8 cellular contexts compared by ENCODE assay signal in the genomic region with DNA sequence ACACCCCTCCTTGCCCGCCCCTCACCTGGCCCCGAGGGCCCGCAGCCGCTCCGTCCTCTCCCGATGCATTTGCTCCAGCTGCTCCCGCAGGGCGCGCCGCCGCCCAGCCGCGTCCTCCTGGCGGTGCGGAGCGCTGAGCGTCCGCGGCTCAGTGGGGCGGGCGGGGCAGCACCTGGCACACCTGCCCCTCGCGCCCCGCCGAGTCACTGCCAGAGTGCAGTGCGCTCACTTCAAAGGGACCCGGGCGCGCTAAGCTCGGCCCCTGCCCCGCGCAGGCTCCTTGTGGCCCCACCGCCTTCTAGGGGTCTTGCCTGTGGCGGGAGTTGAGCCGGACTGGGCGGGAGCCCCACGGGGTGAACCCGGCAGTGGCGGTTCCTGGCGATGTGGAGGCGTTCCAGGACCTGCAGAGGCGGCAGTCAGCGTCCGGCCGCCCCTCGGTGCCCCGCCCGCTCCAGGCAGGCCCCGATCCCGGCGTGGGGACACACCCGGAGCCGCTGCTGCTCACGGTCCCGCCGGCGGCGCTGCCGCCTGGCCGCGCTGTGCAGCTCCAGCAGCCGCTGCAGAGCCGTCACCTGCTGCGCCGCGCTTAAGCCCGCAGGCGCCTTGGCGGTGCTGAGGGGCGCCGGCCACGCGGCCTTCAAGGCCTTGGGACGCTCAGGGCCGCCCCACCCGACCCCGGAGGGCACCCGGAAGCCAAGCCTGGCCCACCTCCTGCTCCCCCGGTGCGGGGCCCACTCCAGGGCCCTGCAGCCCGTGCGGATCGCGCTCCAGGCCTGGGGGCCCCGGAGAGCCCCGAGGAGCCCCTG. TPM values are rescaled to one million over a fixed set of nuclear protein-coding genes. Genes with fewer than 3 reads are reported as not detected.
A peak's percentile ranks its signal among the peaks of the same experiment; 100 is the strongest.
DNase-seq lines count a peak whose midpoint lies in the region; ATAC-seq and TF ChIP-seq lines count a peak whose summit lies in the region.

No MANE protein-coding gene starts in this region.

- H3K4me1 ChIP-seq in KMS-11 (ENCODE audit: low read depth, poor library complexity, severe bottlenecking) (peaks cover 8% of the 10 kb centered on the region), mesodermal cell (ENCODE audit: control insufficient read depth, insufficient read depth, low read length, poor library complexity, severe bottlenecking) (peaks cover 8% of the 10 kb centered on the region)
- H3K4me1 ChIP-seq in effector memory CD4-positive, alpha-beta T cell (ENCODE audit: control insufficient read depth, insufficient read depth, low read length, poor library complexity, severe bottlenecking) = peaks cover 5% of the 10 kb centered on the region

- intact Hi-C loops in activated CD4-positive, alpha-beta T cell treated with anti-CD3 and anti-CD28 coated beads, Interleukin-2, amount 10 ng/mL, durations not matched to agents 24 days and 14 days (cut with micrococcal nuclease) = no loop called here

- no peak overlapping the region for H3K27ac ChIP-seq in KMS-11
- H3K27ac ChIP-seq in effector memory CD4-positive, alpha-beta T cell (ENCODE audit: insufficient read depth, low read length, poor library complexity, severe bottlenecking) = no peak overlapping the region
- no peak overlapping the region for H3K27ac ChIP-seq in mesodermal cell (ENCODE audit: low read depth, low read length, severe bottlenecking)

- 1% methylated on average over 76 to 79 of the region's 86 CpGs for WGBS in mesodermal cell (ENCODE audit: insufficient coverage in 2 of 2), 2 experiments

- peak overlapping the region; percentile 18; the same call in 1 of the 2 replicates for H3K4me2 ChIP-seq in KMS-11

- no peak overlapping the region for H3K9ac ChIP-seq in KMS-11

- peak; percentile 83 for ATAC-seq in GM19463 (IDR thresholded peaks at IDR 0.05; ENCODE audit: unreplicated experiment)
- no peak for ATAC-seq in GM18520 (IDR thresholded peaks at IDR 0.05; ENCODE audit: unreplicated experiment)

- no peaks in the 10 kb centered on the region for H3K9me3 Mint-ChIP-seq in activated CD4-positive, alpha-beta T cell treated with anti-CD3 and anti-CD28 coated beads, Interleukin-2, amount 10 ng/mL, durations not matched to agents 24 days and 14 days

- H3K79me2 ChIP-seq in KMS-11 (ENCODE audit: insufficient read depth, low read depth) = peaks cover 11% of the 10 kb centered on the region; the same call in 1 of the 2 replicates

- H3K9me3 ChIP-seq in effector memory CD4-positive, alpha-beta T cell (ENCODE audit: control insufficient read depth, low read length) = no peaks in the 10 kb centered on the region
- no peaks in the 10 kb centered on the region for H3K9me3 ChIP-seq in mesodermal cell (ENCODE audit: control insufficient read depth, low read length)

- peaks cover 13% of the 10 kb centered on the region for H3K4me1 Mint-ChIP-seq in activated CD4-positive, alpha-beta T cell treated with anti-CD3 and anti-CD28 coated beads, Interleukin-2, amount 10 ng/mL, durations not matched to agents 24 days and 14 days

- H3K27ac Mint-ChIP-seq in activated CD4-positive, alpha-beta T cell treated with anti-CD3 and anti-CD28 coated beads, Interleukin-2, amount 10 ng/mL, durations not matched to agents 24 days and 14 days = no peak overlapping the region

- peak; percentile 91 for DNase-seq in COLO668 (lab: John Stamatoyannopoulos, UW; ENCODE audit: unreplicated experiment)
- DNase-seq in activated CD4-positive, alpha-beta T cell treated with anti-CD3 and anti-CD28 coated beads, Interleukin-2, amount 10 ng/mL, durations not matched to agents 24 days and 14 days = peak; percentile 87
- DNase-seq in effector memory CD4-positive, alpha-beta T cell = peak in 2 of 3 donors; percentile 9 to 25
- DNase-seq in stimulated activated naive CD4-positive, alpha-beta T cell treated with Interleukin-2 at 50 U/mL for 16 hours (lab: John Stamatoyannopoulos, UW) = peak; percentile 28

- TF ChIP-seq CTCF in KMS-11 (conservative IDR thresholded peaks at IDR 0.05; ENCODE audit: low read depth, low read length) = no peak

- no peak overlapping the region for H3K4me3 ChIP-seq in KMS-11 (IDR thresholded peaks at IDR 0.05; ENCODE audit: insufficient read depth, low read depth, low read length)
- H3K4me3 ChIP-seq in effector memory CD4-positive, alpha-beta T cell (ENCODE audit: insufficient read depth, low read depth, low read length, poor library complexity, severe bottlenecking) = peak overlapping the region; percentile 74
- H3K4me3 ChIP-seq in mesodermal cell (ENCODE audit: extremely low read depth, insufficient read depth, low read length, poor library complexity, severe bottlenecking) = peak overlapping the region; percentile 39

- H3K36me3 Mint-ChIP-seq in activated CD4-positive, alpha-beta T cell treated with anti-CD3 and anti-CD28 coated beads, Interleukin-2, amount 10 ng/mL, durations not matched to agents 24 days and 14 days (ENCODE audit: low read depth) = peaks cover 22% of the 10 kb centered on the region

- peak overlapping the region; percentile 10; the same call in 1 of the 2 replicates for H2AFZ ChIP-seq in KMS-11 (ENCODE audit: low read depth)

- no peaks in the 10 kb centered on the region; the same call in 1 of the 2 replicates for H3K27me3 ChIP-seq in KMS-11 (ENCODE audit: insufficient read depth, low read depth)
- no peaks in the 10 kb centered on the region for H3K27me3 ChIP-seq in effector memory CD4-positive, alpha-beta T cell (replicated peaks; ENCODE audit: control insufficient read depth, insufficient read depth, low read length, poor library complexity, severe bottlenecking)

- H3K36me3 ChIP-seq in KMS-11 (ENCODE audit: insufficient read depth) = no peaks in the 10 kb centered on the region
- H3K36me3 ChIP-seq in effector memory CD4-positive, alpha-beta T cell (ENCODE audit: control insufficient read depth, insufficient read depth, low read length) = peaks cover 10% of the 10 kb centered on the region
- H3K36me3 ChIP-seq in mesodermal cell (ENCODE audit: control insufficient read depth, insufficient read depth, low read length) = peaks cover 19% of the 10 kb centered on the region

- H3K4me3 Mint-ChIP-seq in activated CD4-positive, alpha-beta T cell treated with anti-CD3 and anti-CD28 coated beads, Interleukin-2, amount 10 ng/mL, durations not matched to agents 24 days and 14 days = peak overlapping the region; percentile 52

- no peaks in the 10 kb centered on the region for H4K20me1 ChIP-seq in KMS-11 (ENCODE audit: insufficient read depth)

- H3K27me3 Mint-ChIP-seq in activated CD4-positive, alpha-beta T cell treated with anti-CD3 and anti-CD28 coated beads, Interleukin-2, amount 10 ng/mL, durations not matched to agents 24 days and 14 days = peaks cover 29% of the 10 kb centered on the region

RNA-seq across cellular contexts. Expression of a gene that starts 6.7 kb away (rescaled TPM):
- 127 and 132 TPM in 2 replicates for total RNA-seq in activated CD4-positive, alpha-beta T cell treated with anti-CD3 and anti-CD28 coated beads, Interleukin-2, amount 10 ng/mL, durations not matched to agents 24 days and 14 days
- polyA plus RNA-seq in mesodermal cell (2013, experiment 1 of 2) = 134 TPM
- 119 TPM for polyA plus RNA-seq in mesodermal cell (2013, experiment 2 of 2)

RNA-seq across cellular contexts. Expression of a gene that starts 39.1 kb away (rescaled TPM):
- total RNA-seq in activated CD4-positive, alpha-beta T cell treated with anti-CD3 and anti-CD28 coated beads, Interleukin-2, amount 10 ng/mL, durations not matched to agents 24 days and 14 days = 0.02 and 0.09 TPM in 2 replicates
- 147 TPM for polyA plus RNA-seq in mesodermal cell (2013, experiment 1 of 2)
- 116 TPM for polyA plus RNA-seq in mesodermal cell (2013, experiment 2 of 2)

RNA-seq across cellular contexts. Expression of a gene that starts 41.2 kb away (rescaled TPM):
- total RNA-seq in activated CD4-positive, alpha-beta T cell treated with anti-CD3 and anti-CD28 coated beads, Interleukin-2, amount 10 ng/mL, durations not matched to agents 24 days and 14 days = 0.09 and 0.17 TPM in 2 replicates
- 14.8 TPM for polyA plus RNA-seq in mesodermal cell (2013, experiment 1 of 2)
- polyA plus RNA-seq in mesodermal cell (2013, experiment 2 of 2) = 11.8 TPM

Comparison
In these comparisons a context has a peak if more than half of its experiments do, and no peak if none do; other contexts are left out.
1. DNase-seq: peak in every context shown above with its lines; median percentile 91 in COLO668; 87 in activated CD4-positive, alpha-beta T cell treated with anti-CD3 and anti-CD28 coated beads, Interleukin-2, amount 10 ng/mL, durations not matched to agents 24 days and 14 days; 28 in stimulated activated naive CD4-positive, alpha-beta T cell treated with Interleukin-2 at 50 U/mL for 16 hours; 17 in effector memory CD4-positive, alpha-beta T cell.